Comparison of ENCODE assay signal across 23 cellular contexts in genomic region chr15:89015412-89016097, GRCh38.
"Had no signal": no experiment of that assay in that cellular context is flagged by ENCODE, and none has a peak within 500 bp of the region (broad histone marks: within the 10 kb centered on the region; RNA-seq: fewer than 3 reads in every experiment).

No MANE protein-coding gene starts in this region.

- DNase-seq: activated CD4-positive, alpha-beta T cell treated with anti-CD3 and anti-CD28 coated beads for 48 hours; activated CD8-positive, alpha-beta T cell treated with anti-CD3 and anti-CD28 coated beads for 36 hours; activated T-cell treated with anti-CD3 and anti-CD28 coated beads, Interleukin-2, amount 50 U/mL, for 4 hours; anterior cingulate cortex; body of pancreas; cerebellar nuclear complex; colonic mucosa; effector CD8-positive, alpha-beta T cell; islet precursor cell; left colon; naive B cell; nephron progenitor cell; ovary; right lobe of liver; stimulated activated CD4-positive, alpha-beta T cell treated with anti-CD3 and anti-CD28 coated beads, Interleukin-12 subunit alpha, Interleukin-12 subunit beta, amount 100 ng/mL, for 4 hours; stimulated activated CD4-positive, alpha-beta T cell treated with anti-CD3 and anti-CD28 coated beads, Interleukin-4, amount 100 ng/mL, for 1 hour; upper lobe of left lung had no signal

- H3K4me1 ChIP-seq: colonic mucosa, right lobe of liver had no signal

- ATAC-seq: activated CD8-positive, alpha-beta T cell treated with anti-CD3 and anti-CD28 coated beads for 36 hours; activated T-cell treated with anti-CD3 and anti-CD28 coated beads, Interleukin-2, amount 50 U/mL, for 4 hours; body of pancreas; left colon; right lobe of liver had no signal

- H3K4me3 ChIP-seq: body of pancreas, cardiac muscle cell, colonic mucosa, ovary, right lobe of liver, skin epidermis, upper lobe of left lung, vagina had no signal

- H3K36me3 ChIP-seq: cardiac muscle cell, colonic mucosa, ovary, right lobe of liver, upper lobe of left lung, vagina had no signal

- H3K27ac ChIP-seq: body of pancreas, cardiac muscle cell, colonic mucosa, ovary, right lobe of liver, upper lobe of left lung, VCaP had no signal

- FAIRE-seq: endometrium, frontal cortex had no signal

- H3K27me3 ChIP-seq: cardiac muscle cell, ovary, upper lobe of left lung, vagina had no signal

- H3K9me3 ChIP-seq: body of pancreas, colonic mucosa, ovary, right lobe of liver, upper lobe of left lung, vagina had no signal
